ENCODE assay signal across 23 cellular contexts in the genomic region with DNA sequence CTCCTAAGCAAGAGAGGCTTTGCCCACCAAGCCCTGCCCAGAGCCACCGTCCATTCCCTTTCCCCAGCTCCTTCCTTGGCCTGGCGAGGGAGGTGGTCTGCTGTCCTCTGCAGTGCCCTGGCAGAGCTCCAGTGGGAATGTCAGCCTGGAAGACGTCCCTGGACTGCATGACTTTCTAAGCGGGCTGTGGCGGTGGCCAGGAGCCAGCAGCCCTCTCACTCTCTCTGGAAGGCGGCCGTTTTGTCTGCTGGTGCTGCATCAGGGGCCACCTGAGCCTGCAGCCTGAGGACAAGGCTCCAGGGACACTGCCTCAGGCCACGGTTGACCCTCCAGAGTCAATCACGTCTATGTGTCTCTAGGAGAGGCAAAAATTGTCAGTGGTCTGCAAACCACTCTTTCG.
DNase-seq lines count a peak whose midpoint lies in the region; ATAC-seq, FAIRE-seq and TF ChIP-seq lines count a peak whose summit lies in the region.
"Had no signal": no experiment of that assay in that cellular context is flagged by ENCODE, and none has a peak within 500 bp of the region (broad histone marks: within the 10 kb centered on the region; RNA-seq: fewer than 3 reads in every experiment).

No MANE protein-coding gene starts in this region.

- H3K9me3 ChIP-seq in kidney (ENCODE audit: control insufficient read depth in 1 of 2, low read length in 2 of 2) (no peaks in the 10 kb centered on the region), testis (no peaks in the 10 kb centered on the region)
- H3K9me3 ChIP-seq: gastrocnemius medialis, lower lobe of right lung, prostate gland had no signal

- no peak for TF ChIP-seq CTCF in kidney (IDR thresholded peaks at IDR 0.05; ENCODE audit: borderline replicate concordance, extremely low read depth, insufficient read depth)
- no peak for TF ChIP-seq CTCF in testis (IDR thresholded peaks at IDR 0.05)

- DNase-seq in NCI-H1092 treated with DMSO at 0.1 percent for 48 hours (lab: John Stamatoyannopoulos, UW) (peak; percentile 78), kidney (peak; percentile 66), testis (peak; percentile 19), MV-4-11 (lab: John Stamatoyannopoulos, UW) (no peak)
- DNase-seq in activated CD4-positive, alpha-beta T cell treated with anti-CD3 and anti-CD28 coated beads, Interleukin-2, amount 50 U/mL, for 1 hour, result no peak
- DNase-seq: activated CD4-positive, alpha-beta T cell treated with anti-CD3 and anti-CD28 coated beads for 36 hours; activated naive CD4-positive, alpha-beta T cell treated with Interleukin-2 at 50 U/mL for 16 hours; activated T-cell treated with anti-CD3 and anti-CD28 coated beads, Interleukin-2, amount 50 U/mL, for 72 hours; amniotic stem cell; gastrocnemius medialis; IMR-90; lower lobe of right lung; NCI-H1105 treated with DMSO at 0.1 percent for 48 hours; NCI-H2029; NCI-H226; T-helper 17 cell had no signal

- intact Hi-C loops in kidney (cut with DNase I), result no loop called here
- intact Hi-C loops in testis (cut with DNase I; ENCODE audit: low total_unique reads), result no loop called here

- H3K4me1 ChIP-seq in kidney (ENCODE audit: control insufficient read depth in 1 of 2, insufficient read depth in 1 of 2, low read depth in 1 of 2, low read length in 2 of 2), result no peaks in the 10 kb centered on the region
- no peaks in the 10 kb centered on the region for H3K4me1 ChIP-seq in testis
- H3K4me1 ChIP-seq: gastrocnemius medialis, prostate gland had no signal

- H3K27me3 ChIP-seq in testis, result no peaks in the 10 kb centered on the region

- WGBS in testis, 2 donors, result 40 to 43% methylated on average over 6 to 10 of the region's 10 CpGs

- no peak for TF ChIP-seq POLR2A in testis (IDR thresholded peaks at IDR 0.05)

- H3K4me3 ChIP-seq in kidney (ENCODE audit: low read length in 2 of 2), result no peak overlapping the region
- no peak overlapping the region for H3K4me3 ChIP-seq in testis
- H3K4me3 ChIP-seq: gastrocnemius medialis, lower lobe of right lung, prostate gland had no signal

- H3K36me3 ChIP-seq in kidney (ENCODE audit: control insufficient read depth in 1 of 2, insufficient read depth in 2 of 2, low read length in 2 of 2) (no peaks in the 10 kb centered on the region), testis (ENCODE audit: low read depth, missing control alignments) (no peaks in the 10 kb centered on the region)
- H3K36me3 ChIP-seq: gastrocnemius medialis, lower lobe of right lung, prostate gland had no signal

- no peak overlapping the region for H3K9ac ChIP-seq in kidney (ENCODE audit: low read length in 2 of 2)

- ATAC-seq in SK-N-SH treated with all-trans-retinoic acid at 6 μM for 48 hours, result peak; percentile 33; the same call in 1 of the 3 replicates
- no peak for ATAC-seq in HG03342 (IDR thresholded peaks at IDR 0.05; ENCODE audit: unreplicated experiment)
- ATAC-seq: activated CD4-positive, alpha-beta T cell treated with anti-CD3 and anti-CD28 coated beads for 36 hours; activated T-cell treated with anti-CD3 and anti-CD28 coated beads, Interleukin-2, amount 50 U/mL, for 72 hours; gastrocnemius medialis; lower lobe of right lung; stimulated activated effector memory CD8-positive, alpha-beta T cell treated with anti-CD3 and anti-CD28 coated beads, Interleukin-12 subunit alpha, Interleukin-12 subunit beta, amount 100 ng/mL, for 72 hours; T-helper 17 cell had no signal

- no peak for FAIRE-seq in kidney (lab: Jason Lieb, UNC)
- FAIRE-seq: bronchial epithelial cell, islet of Langerhans had no signal

- no peak overlapping the region for H3K27ac ChIP-seq in kidney (ENCODE audit: low read depth in 2 of 2, low read length in 2 of 2)
- no peak overlapping the region for H3K27ac ChIP-seq in testis
- H3K27ac ChIP-seq: C4-2B, gastrocnemius medialis, lower lobe of right lung, prostate gland had no signal

TF ChIP-seq in SK-N-SH treated with all-trans-retinoic acid at 6 μM for 48 hours, 23 proteins besides CTCF, POLR2A, EP300 and RAD21:
- no peak for TF ChIP-seq ZFP30 (CRISPR knock-in tag; IDR thresholded peaks at IDR 0.05)
- peak; percentile 70; the same call in 1 of the 2 replicates for TF ChIP-seq TSHZ2 (CRISPR knock-in tag; IDR thresholded peaks at IDR 0.05)

Comparison
In these comparisons a context has a peak if more than half of its experiments do, and no peak if none do; other contexts are left out.
1. DNase-seq: peak in NCI-H1092 treated with DMSO at 0.1 percent for 48 hours (single experiment), kidney (single experiment) and testis (single experiment); none in activated CD4-positive, alpha-beta T cell treated with anti-CD3 and anti-CD28 coated beads, Interleukin-2, amount 50 U/mL, for 1 hour (single experiment) and MV-4-11 (single experiment).